ENCODE assay signal across 12 cellular contexts in the genomic region with DNA sequence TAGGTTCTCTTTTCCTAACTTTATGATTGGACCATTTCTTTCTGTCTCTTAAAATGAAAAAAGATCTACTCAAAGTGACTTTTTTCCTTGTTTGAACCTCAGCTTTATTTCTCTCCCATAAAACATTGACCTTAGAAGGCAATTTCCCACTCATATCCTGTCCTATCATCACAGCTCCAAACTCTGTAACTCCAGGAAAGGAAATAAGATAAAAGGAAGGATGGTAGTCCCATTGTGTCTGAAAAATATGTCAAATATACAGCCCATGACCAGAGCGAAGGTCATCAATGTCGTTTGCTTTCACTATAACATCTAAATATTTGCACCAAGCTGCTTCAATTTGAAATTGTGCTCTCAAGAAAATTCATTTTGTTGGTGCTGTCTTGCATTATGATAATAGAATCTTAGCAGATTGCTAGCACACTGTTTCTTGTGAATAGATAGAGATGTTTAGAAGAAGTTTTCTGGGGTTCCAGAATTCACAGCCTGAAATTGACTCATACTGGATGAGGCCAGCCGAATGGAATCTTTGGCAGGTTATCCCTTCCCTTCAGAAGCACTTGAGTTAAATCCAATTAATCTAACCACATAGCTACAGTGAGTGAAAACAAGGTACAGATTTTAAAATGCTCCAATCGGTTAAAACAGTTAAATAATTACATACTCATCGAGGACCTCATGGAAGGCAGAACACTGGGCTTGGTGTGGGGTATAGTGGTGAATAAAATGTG.
DNase-seq lines count a peak whose midpoint lies in the region; TF ChIP-seq lines count a peak whose summit lies in the region.
"Had no signal": no experiment of that assay in that cellular context is flagged by ENCODE, and none has a peak within 500 bp of the region (broad histone marks: within the 10 kb centered on the region; RNA-seq: fewer than 3 reads in every experiment).

No MANE protein-coding gene starts in this region.

- no peaks in the 10 kb centered on the region for H3K9me3 ChIP-seq in AG04450 (ENCODE audit: control insufficient read depth, insufficient read depth, low read length)
- no peaks in the 10 kb centered on the region for H3K9me3 ChIP-seq in SJSA1 (replicated peaks)

- H3K36me3 ChIP-seq in SJSA1 (peaks cover 78% of the 10 kb centered on the region), H7 (replicated peaks; ENCODE audit: control insufficient read depth, insufficient read depth, low read length) (peaks cover 3% of the 10 kb centered on the region)

- POLR2A ChIA-PET in AG04450 (lab: Yijun Ruan, JAX): interaction anchor here (1.6 to 3.5 kb wide), 5 partner anchors 11 to 95 kb away, joined by 5 to 20 read pairs (median 7); a partner anchor contains a TSS

- H3K36me3 Mint-ChIP-seq in osteocyte (ENCODE audit: unreplicated experiment): peaks cover 23% of the 10 kb centered on the region

- CTCF ChIA-PET in AG04450 (lab: Charles Lee): interaction anchor here (1.0 kb wide), 1 partner anchor 12 kb away, joined by 3 read pairs; no protein-coding TSS in a partner anchor

- peak overlapping the region; percentile 48 for H3K27ac ChIP-seq in AG04450 (ENCODE audit: low read depth, low read length)
- H3K27ac ChIP-seq in SJSA1: peak overlapping the region; percentile 84
- H3K27ac ChIP-seq: C4-2B had no signal

- no peak overlapping the region for H3K4me3 Mint-ChIP-seq in osteocyte (ENCODE audit: unreplicated experiment)
- H3K4me3 Mint-ChIP-seq: activated naive CD8-positive, alpha-beta T cell had no signal

- no peaks in the 10 kb centered on the region for H3K27me3 Mint-ChIP-seq in osteocyte (ENCODE audit: unreplicated experiment)
- H3K27me3 Mint-ChIP-seq: activated naive CD8-positive, alpha-beta T cell had no signal

- intact Hi-C loops in head of caudate nucleus (cut with DNase I): no loop called here

- H3K27ac Mint-ChIP-seq in osteocyte (ENCODE audit: unreplicated experiment): peak overlapping the region; percentile 90
- H3K27ac Mint-ChIP-seq: activated naive CD8-positive, alpha-beta T cell had no signal

- H3K4me1 Mint-ChIP-seq in osteocyte (ENCODE audit: unreplicated experiment): peaks cover 7% of the 10 kb centered on the region

- DNase-seq in AG04450 (ENCODE audit: low read depth, low spot score): no peak
- DNase-seq in SJSA1 (ENCODE audit: low read depth in 1 of 2, low spot score in 2 of 2): peak; percentile 71 to 86
- peak; percentile 92 for DNase-seq in fibroblast of peridontal ligament (ENCODE audit: extremely low read depth)
- DNase-seq in osteocyte (ENCODE audit: extremely low spot score, unreplicated experiment): no peak
- no peak for DNase-seq in H7
- DNase-seq in head of caudate nucleus: no peak
- no peak for DNase-seq in anterior cingulate cortex (lab: John Stamatoyannopoulos, UW)
- no peak for DNase-seq in HuH-7.5 (ENCODE audit: low spot score)
- DNase-seq: GOT3, NCI-H748 treated with DMSO at 0.1 percent for 48 hours had no signal

- H3K4me3 ChIP-seq in AG04450 (ENCODE audit: low read depth, low read length) (no peak overlapping the region), SJSA1 (no peak overlapping the region), H7 (ENCODE audit: insufficient read depth, low read depth, low read length) (no peak overlapping the region)

- H3K27me3 ChIP-seq in AG04450 (ENCODE audit: control insufficient read depth, insufficient read depth, low read length) (no peaks in the 10 kb centered on the region), SJSA1 (replicated peaks) (no peaks in the 10 kb centered on the region), H7 (ENCODE audit: control insufficient read depth, insufficient read depth, low read length) (no peaks in the 10 kb centered on the region)

- TF ChIP-seq CTCF in AG04450 (IDR thresholded peaks at IDR 0.05; ENCODE audit: low read depth, low read length): no peak
- TF ChIP-seq CTCF in osteocyte (IDR thresholded peaks at IDR 0.05): no peak

- no peaks in the 10 kb centered on the region for H3K9me3 Mint-ChIP-seq in osteocyte (ENCODE audit: unreplicated experiment)

- peaks cover 88% of the 10 kb centered on the region for H3K4me1 ChIP-seq in SJSA1 (replicated peaks)

Comparison
In these comparisons a context has a peak if more than half of its experiments do, and no peak if none do; other contexts are left out.
1. DNase-seq: peak in SJSA1 (2 of 2) and fibroblast of peridontal ligament (single experiment); none in AG04450 (single experiment), osteocyte (single experiment), H7 (single experiment), head of caudate nucleus (0 of 42), anterior cingulate cortex (0 of 58) and HuH-7.5 (single experiment).